35 cellular contexts compared by ENCODE assay signal in the genomic region with DNA sequence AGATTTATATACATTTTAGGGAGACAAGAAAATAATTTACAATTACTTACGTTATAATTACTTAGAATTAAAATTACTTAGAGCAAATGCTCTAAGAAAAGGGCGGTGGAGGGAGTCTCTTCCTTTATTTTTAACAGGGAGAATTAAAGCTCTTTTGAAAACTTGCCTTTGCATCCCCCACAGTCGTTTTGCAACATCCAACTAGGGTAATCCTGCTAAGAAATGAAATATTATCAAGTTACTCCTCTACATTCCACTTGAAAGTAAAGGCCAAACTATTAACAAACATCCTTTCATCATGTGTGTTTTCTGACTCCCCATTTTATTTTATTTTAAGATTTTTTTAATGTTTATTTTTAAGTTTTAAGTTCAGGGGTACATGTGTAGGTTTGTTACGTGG.
"Had no signal": no experiment of that assay in that cellular context is flagged by ENCODE, and none has a peak within 500 bp of the region (broad histone marks: within the 10 kb centered on the region; RNA-seq: fewer than 3 reads in every experiment).

No MANE protein-coding gene starts in this region.

- H3K36me3 ChIP-seq: adrenal gland, brain microvascular endothelial cell, breast epithelium had no signal

- DNase-seq: activated B cell treated with CpG ODN at 0.5 μM for 24 hours; activated CD4-positive, alpha-beta memory T cell treated with anti-CD3 and anti-CD28 coated beads for 36 hours; activated CD4-positive, alpha-beta T cell treated with anti-CD3 and anti-CD28 coated beads for 4 hours; activated CD4-positive, alpha-beta T cell treated with anti-CD3 and anti-CD28 coated beads, Interleukin-2, amount 10 ng/mL, durations not matched to agents 24 days and 14 days; activated CD4-positive, alpha-beta T cell treated with anti-CD3 and anti-CD28 coated beads, Interleukin-2, amount 50 U/mL, for 1 hour; activated CD4-positive, alpha-beta T cell treated with anti-CD3 and anti-CD28 coated beads, Interleukin-2, amount 50 U/mL, for 4 hours; activated CD4-positive, CD25-positive, alpha-beta regulatory T cell treated with anti-CD3 and anti-CD28 coated beads, Interleukin-2, amount 50 U/mL, for 72 hours; activated CD8-positive, alpha-beta memory T cell treated with anti-CD3 and anti-CD28 coated beads, Interleukin-2, amount 50 U/mL, for 4 hours; activated CD8-positive, alpha-beta T cell treated with anti-CD3 and anti-CD28 coated beads for 36 hours; activated effector memory CD4-positive, alpha-beta T cell treated with anti-CD3 and anti-CD28 coated beads, Interleukin-2, amount 50 U/mL, for 16 hours; activated gamma-delta T cell treated with Interleukin-2 at 50 U/mL for 16 hours; activated naive CD4-positive, alpha-beta T cell; activated naive CD4-positive, alpha-beta T cell treated with anti-CD3 and anti-CD28 coated beads for 36 hours; activated naive CD4-positive, alpha-beta T cell treated with anti-CD3 and anti-CD28 coated beads, Interleukin-2, amount 50 U/mL, for 16 hours; activated naive CD8-positive, alpha-beta T cell treated with anti-CD3 and anti-CD28 coated beads for 36 hours; activated T-cell treated with anti-CD3 and anti-CD28 coated beads for 4 hours; activated T-cell treated with anti-CD3 and anti-CD28 coated beads, Interleukin-2, amount 50 U/mL, for 1 hour; activated T-cell treated with anti-CD3 and anti-CD28 coated beads, Interleukin-2, amount 50 U/mL, for 4 hours; activated T-cell treated with anti-CD3 and anti-CD28 coated beads, Interleukin-2, amount 50 U/mL, for 72 hours; adrenal gland; amniotic stem cell; aorta; body of pancreas; brain microvascular endothelial cell; central memory CD4-positive, alpha-beta T cell; T-helper 1 cell; T-helper 2 cell; T-helper 9 cell had no signal

- H3K27me3 ChIP-seq: adrenal gland, body of pancreas, brain microvascular endothelial cell, breast epithelium had no signal

- H3K27me3 Mint-ChIP-seq: activated B cell treated with CpG ODN at 0.5 μM for 24 hours; activated CD4-positive, alpha-beta memory T cell treated with anti-CD3 and anti-CD28 coated beads for 36 hours; activated CD4-positive, alpha-beta T cell treated with anti-CD3 and anti-CD28 coated beads, Interleukin-2, amount 10 ng/mL, durations not matched to agents 24 days and 14 days; activated CD8-positive, alpha-beta T cell treated with anti-CD3 and anti-CD28 coated beads for 36 hours; activated naive CD8-positive, alpha-beta T cell treated with anti-CD3 and anti-CD28 coated beads for 36 hours; activated T-helper 17 cell treated with anti-CD3 and anti-CD28 coated beads, Interleukin-2, amount 50 U/mL, for 72 hours had no signal

- H3K9me3 ChIP-seq: adrenal gland, body of pancreas, breast epithelium had no signal

- H3K4me3 Mint-ChIP-seq: activated B cell treated with CpG ODN at 0.5 μM for 24 hours; activated CD4-positive, alpha-beta memory T cell treated with anti-CD3 and anti-CD28 coated beads for 36 hours; activated CD4-positive, alpha-beta T cell treated with anti-CD3 and anti-CD28 coated beads, Interleukin-2, amount 10 ng/mL, durations not matched to agents 24 days and 14 days; activated CD8-positive, alpha-beta T cell treated with anti-CD3 and anti-CD28 coated beads for 36 hours; activated naive CD4-positive, alpha-beta T cell treated with anti-CD3 and anti-CD28 coated beads for 36 hours; activated naive CD8-positive, alpha-beta T cell treated with anti-CD3 and anti-CD28 coated beads for 36 hours; activated T-cell treated with anti-CD3 and anti-CD28 coated beads, Interleukin-2, amount 50 U/mL, for 4 hours; activated T-cell treated with anti-CD3 and anti-CD28 coated beads, Interleukin-2, amount 50 U/mL, for 72 hours; activated T-helper 1 cell treated with anti-CD3 and anti-CD28 coated beads, Interleukin-12 subunit alpha, Interleukin-12 subunit beta, Interleukin-2, Interleukin-4 antibody, amounts not matched to agents 30 ng/mL and 10 ng/mL and 1 ng/mL, durations not matched to agents 14 hours and 24 hours and 36 hours; activated T-helper 17 cell treated with anti-CD3 and anti-CD28 coated beads, Interleukin-2, amount 50 U/mL, for 72 hours; T-helper 1 cell treated with Interleukin-12 subunit alpha and Interleukin-12 subunit beta and Interleukin-4 antibody, amounts not matched to agents 30 μg/mL and 1 μg/mL, for 36 hours; T-helper 2 cell treated with Interferon-gamma antibody and Interleukin-4, amounts not matched to agents 5 μg/mL and 100 μg/mL, for 36 hours had no signal

- H3K27ac Mint-ChIP-seq: activated B cell treated with CpG ODN at 0.5 μM for 24 hours; activated CD4-positive, alpha-beta memory T cell treated with anti-CD3 and anti-CD28 coated beads for 36 hours; activated CD4-positive, alpha-beta T cell treated with anti-CD3 and anti-CD28 coated beads, Interleukin-2, amount 10 ng/mL, durations not matched to agents 24 days and 14 days; activated CD8-positive, alpha-beta T cell treated with anti-CD3 and anti-CD28 coated beads for 36 hours; activated naive CD4-positive, alpha-beta T cell treated with anti-CD3 and anti-CD28 coated beads for 36 hours; activated naive CD4-positive, alpha-beta T cell treated with anti-CD3 and anti-CD28 coated beads, Interleukin-2, amount 50 U/mL, for 72 hours; activated naive CD8-positive, alpha-beta T cell treated with anti-CD3 and anti-CD28 coated beads for 36 hours; activated T-cell treated with anti-CD3 and anti-CD28 coated beads, Interleukin-2, amount 50 U/mL, for 72 hours; activated T-helper 1 cell treated with anti-CD3 and anti-CD28 coated beads, Interleukin-12 subunit alpha, Interleukin-12 subunit beta, Interleukin-2, Interleukin-4 antibody, amounts not matched to agents 30 ng/mL and 10 ng/mL and 1 ng/mL, durations not matched to agents 14 hours and 24 hours and 36 hours; activated T-helper 17 cell treated with anti-CD3 and anti-CD28 coated beads, Interleukin-2, amount 50 U/mL, for 72 hours; T-helper 1 cell treated with Interleukin-12 subunit alpha and Interleukin-12 subunit beta and Interleukin-4 antibody, amounts not matched to agents 30 μg/mL and 1 μg/mL, for 36 hours; T-helper 2 cell treated with Interferon-gamma antibody and Interleukin-4, amounts not matched to agents 5 μg/mL and 100 μg/mL, for 36 hours had no signal

- H3K9me3 Mint-ChIP-seq: activated CD4-positive, alpha-beta T cell treated with anti-CD3 and anti-CD28 coated beads, Interleukin-2, amount 10 ng/mL, durations not matched to agents 24 days and 14 days; activated naive CD4-positive, alpha-beta T cell treated with anti-CD3 and anti-CD28 coated beads for 36 hours; activated naive CD4-positive, alpha-beta T cell treated with anti-CD3 and anti-CD28 coated beads, Interleukin-2, amount 50 U/mL, for 72 hours; activated naive CD8-positive, alpha-beta T cell treated with anti-CD3 and anti-CD28 coated beads for 36 hours; activated T-cell treated with anti-CD3 and anti-CD28 coated beads, Interleukin-2, amount 50 U/mL, for 72 hours; activated T-helper 1 cell treated with anti-CD3 and anti-CD28 coated beads, Interleukin-12 subunit alpha, Interleukin-12 subunit beta, Interleukin-2, Interleukin-4 antibody, amounts not matched to agents 30 ng/mL and 10 ng/mL and 1 ng/mL, durations not matched to agents 14 hours and 24 hours and 36 hours had no signal

- H3K4me1 ChIP-seq: adrenal gland, body of pancreas, breast epithelium had no signal

- H3K4me3 ChIP-seq: adrenal gland, body of pancreas, breast epithelium had no signal

- H3K36me3 Mint-ChIP-seq: activated CD4-positive, alpha-beta memory T cell treated with anti-CD3 and anti-CD28 coated beads for 36 hours; activated naive CD4-positive, alpha-beta T cell treated with anti-CD3 and anti-CD28 coated beads, Interleukin-2, amount 50 U/mL, for 72 hours; activated naive CD8-positive, alpha-beta T cell treated with anti-CD3 and anti-CD28 coated beads for 36 hours had no signal

- H3K4me1 Mint-ChIP-seq: activated B cell treated with CpG ODN at 0.5 μM for 24 hours; activated CD4-positive, alpha-beta T cell treated with anti-CD3 and anti-CD28 coated beads, Interleukin-2, amount 10 ng/mL, durations not matched to agents 24 days and 14 days; activated naive CD8-positive, alpha-beta T cell treated with anti-CD3 and anti-CD28 coated beads for 36 hours; activated T-helper 17 cell treated with anti-CD3 and anti-CD28 coated beads, Interleukin-2, amount 50 U/mL, for 72 hours had no signal

- H3K27ac ChIP-seq: adrenal gland, body of pancreas, brain microvascular endothelial cell, breast epithelium, VCaP had no signal
